Comparison of ENCODE assay signal across 28 cellular contexts in the genomic region with DNA sequence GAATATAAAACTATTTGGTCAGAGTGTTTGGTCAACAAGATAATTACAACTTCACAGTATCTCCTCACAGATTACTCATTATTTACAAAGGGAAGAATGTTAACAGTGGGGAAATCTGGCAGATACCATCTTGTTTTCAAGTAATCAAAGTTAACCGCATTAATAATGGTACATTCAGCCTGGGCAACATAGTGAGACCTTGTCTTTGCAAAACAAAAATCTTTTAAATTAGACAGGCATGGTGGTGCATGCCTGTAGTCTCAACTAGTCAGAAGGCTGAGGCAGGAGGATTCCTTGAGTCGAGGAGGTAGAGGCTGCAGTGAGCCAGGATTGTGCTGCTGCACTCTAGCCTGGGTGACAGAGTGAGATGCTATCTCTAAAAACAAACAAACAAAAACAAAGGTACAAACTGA.
DNase-seq lines count a peak whose midpoint lies in the region; ATAC-seq and TF ChIP-seq lines count a peak whose summit lies in the region.
"Had no signal": no experiment of that assay in that cellular context is flagged by ENCODE, and none has a peak within 500 bp of the region (broad histone marks: within the 10 kb centered on the region; RNA-seq: fewer than 3 reads in every experiment).

No MANE protein-coding gene starts in this region.

- H4K8ac ChIP-seq in IMR-90 (ENCODE audit: low read depth in 2 of 2, low read length in 2 of 2): no peak overlapping the region

- H3K9me1 ChIP-seq in IMR-90 (ENCODE audit: insufficient read depth, low read length): no peaks in the 10 kb centered on the region

- BruUV-seq in IMR-90 (replicated peaks; lab: Mats Ljungman, UMichigan) (no TSS peak), Panc1 (replicated peaks; lab: Mats Ljungman, UMichigan) (no TSS peak)

- H3K27ac ChIP-seq in IMR-90 (ENCODE audit: insufficient read depth, low read length): no peak overlapping the region
- no peak overlapping the region for H3K27ac ChIP-seq in Panc1 (ENCODE audit: low read length)
- H3K27ac ChIP-seq in CD8-positive, alpha-beta memory T cell (ENCODE audit: low read depth, low read length): no peak overlapping the region
- H3K27ac ChIP-seq: BLaER1 treated with 17β-estradiol and CSF1 and Interleukin-3, amounts not matched to agents 10 nM and 100 nM; body of pancreas; dorsolateral prefrontal cortex; HL-60 had no signal

- H3K27ac Mint-ChIP-seq in activated CD8-positive, alpha-beta memory T cell treated with anti-CD3 and anti-CD28 coated beads, Interleukin-2, amount 10 ng/mL, durations not matched to agents 7 days and 5 days: no peak overlapping the region
- H3K27ac Mint-ChIP-seq in CD8-positive, alpha-beta memory T cell: peak overlapping the region in 1 of 8 donors; percentile 25
- H3K27ac Mint-ChIP-seq: activated CD4-positive, alpha-beta T cell treated with anti-CD3 and anti-CD28 coated beads, Interleukin-2, amount 10 ng/mL, durations not matched to agents 24 days and 14 days; activated T-cell treated with anti-CD3 and anti-CD28 coated beads, Interleukin-2, amount 50 U/mL, for 24 hours; natural killer cell treated with Interleukin-12 subunit alpha and Interleukin-12 subunit beta and Interleukin-15 and Interleukin-18, amount 100 ng/mL, for 72 hours; stimulated activated naive CD8-positive, alpha-beta T cell treated with anti-CD3 and anti-CD28 coated beads, Interleukin-15, Interleukin-2, amounts not matched to agents 100 ng/mL and 50 ng/mL, for 24 hours had no signal

- H3K4me3 Mint-ChIP-seq in activated CD8-positive, alpha-beta memory T cell treated with anti-CD3 and anti-CD28 coated beads, Interleukin-2, amount 10 ng/mL, durations not matched to agents 7 days and 5 days: no peak overlapping the region
- no peak overlapping the region for H3K4me3 Mint-ChIP-seq in CD8-positive, alpha-beta memory T cell
- H3K4me3 Mint-ChIP-seq: activated CD4-positive, alpha-beta T cell treated with anti-CD3 and anti-CD28 coated beads, Interleukin-2, amount 10 ng/mL, durations not matched to agents 24 days and 14 days; activated T-cell treated with anti-CD3 and anti-CD28 coated beads, Interleukin-2, amount 50 U/mL, for 24 hours; natural killer cell treated with Interleukin-12 subunit alpha and Interleukin-12 subunit beta and Interleukin-15 and Interleukin-18, amount 100 ng/mL, for 72 hours; stimulated activated naive CD8-positive, alpha-beta T cell treated with anti-CD3 and anti-CD28 coated beads, Interleukin-15, Interleukin-2, amounts not matched to agents 100 ng/mL and 50 ng/mL, for 24 hours had no signal

- no peak overlapping the region for H3K4me2 ChIP-seq in IMR-90 (ENCODE audit: low read depth, low read length)
- H3K4me2 ChIP-seq: BLaER1 treated with 17β-estradiol and CSF1 and Interleukin-3, amounts not matched to agents 10 nM and 100 nM had no signal

- no peak overlapping the region for H2BK120ac ChIP-seq in IMR-90 (ENCODE audit: low read depth, low read length)

- H4K91ac ChIP-seq in IMR-90 (ENCODE audit: insufficient read depth, low read depth, low read length): no peak overlapping the region

- H3K4me3 ChIP-seq in AG10803 (ENCODE audit: low read length) (no peak overlapping the region), IMR-90 (ENCODE audit: insufficient read depth, low read depth, low read length) (no peak overlapping the region), Panc1 (ENCODE audit: low read depth in 2 of 2, low read length in 2 of 2) (no peak overlapping the region), fibroblast of villous mesenchyme (ENCODE audit: low read depth, low read length) (no peak overlapping the region)
- H3K4me3 ChIP-seq in CD8-positive, alpha-beta memory T cell (ENCODE audit: low read length): no peak overlapping the region
- H3K4me3 ChIP-seq: BLaER1 treated with 17β-estradiol and CSF1 and Interleukin-3, amounts not matched to agents 10 nM and 100 nM; body of pancreas; dorsolateral prefrontal cortex had no signal

- TF ChIP-seq POLR2A in IMR-90 (IDR thresholded peaks at IDR 0.05; ENCODE audit: low read depth, low read length): no peak

- peaks cover 25% of the 10 kb centered on the region for H3K36me3 Mint-ChIP-seq in activated CD8-positive, alpha-beta memory T cell treated with anti-CD3 and anti-CD28 coated beads, Interleukin-2, amount 10 ng/mL, durations not matched to agents 7 days and 5 days
- peaks cover 11 to 35% (median 11%) of the 10 kb centered on the region in 3 donors for H3K36me3 Mint-ChIP-seq in CD8-positive, alpha-beta memory T cell

- H3K4ac ChIP-seq in IMR-90 (ENCODE audit: low read depth, low read length): no peak overlapping the region

- DNase-seq in AG10803 (ENCODE audit: low read depth): peak; percentile 4
- peak; percentile 9 for DNase-seq in IMR-90
- DNase-seq in Panc1 (ENCODE audit: low read depth, low spot score): peak; percentile 71
- DNase-seq in fibroblast of villous mesenchyme (ENCODE audit: low read depth): peak; percentile 77
- DNase-seq in activated CD8-positive, alpha-beta memory T cell treated with anti-CD3 and anti-CD28 coated beads, Interleukin-2, amount 10 ng/mL, durations not matched to agents 7 days and 5 days: no peak
- no peak for DNase-seq in GF-D8 (lab: John Stamatoyannopoulos, UW)
- DNase-seq in stimulated activated naive CD4-positive, alpha-beta T cell (lab: John Stamatoyannopoulos, UW): no peak
- DNase-seq in CD8-positive, alpha-beta memory T cell: no peak
- DNase-seq: ACHN; activated CD4-positive, alpha-beta T cell treated with anti-CD3 and anti-CD28 coated beads, Interleukin-2, amount 10 ng/mL, durations not matched to agents 24 days and 14 days; activated T-cell treated with anti-CD3 and anti-CD28 coated beads, Interleukin-2, amount 50 U/mL, for 24 hours; body of pancreas; cerebellar nuclear complex; COR-L47; DMS79; dorsolateral prefrontal cortex; Kasumi-1; kidney; NCI-H1048; NCI-H187 treated with DMSO at 0.1 percent for 48 hours; NCI-H2227 treated with DMSO at 0.1 percent for 48 hours; NCI-H526 treated with DMSO at 0.1 percent for 48 hours had no signal

- H3K4me1 ChIP-seq in IMR-90 (ENCODE audit: control insufficient read depth, insufficient read depth, low read length): peaks cover 2% of the 10 kb centered on the region; the same call in 1 of the 2 replicates
- H3K4me1 ChIP-seq in Panc1 (ENCODE audit: control insufficient read depth, insufficient read depth, low read length): peaks cover 16% of the 10 kb centered on the region
- H3K4me1 ChIP-seq in CD8-positive, alpha-beta memory T cell (ENCODE audit: insufficient read depth, low read length): no peaks in the 10 kb centered on the region
- H3K4me1 ChIP-seq: BLaER1 treated with 17β-estradiol and CSF1 and Interleukin-3, amounts not matched to agents 10 nM and 100 nM; body of pancreas had no signal

- intact Hi-C loops in IMR-90 (cut with micrococcal nuclease): no loop called here
- intact Hi-C loops in Panc1 (cut with micrococcal nuclease; ENCODE audit: unreplicated experiment): no loop called here

- H2AFZ ChIP-seq in IMR-90 (replicated peaks; ENCODE audit: low read length, poor library complexity): no peak overlapping the region

- H3K14ac ChIP-seq in IMR-90 (replicated peaks; ENCODE audit: low read depth, low read length): no peak overlapping the region

- 100% methylated on average over 1 of the region's 2 CpGs; no CpG with 5 or more reads in 1 of the 2 experiments for WGBS in IMR-90 (ENCODE audit: extremely low coverage in 2 of 2, insufficient read length in 1 of 2), 2 experiments

- H3K9me3 ChIP-seq in IMR-90 (ENCODE audit: control insufficient read depth, insufficient read depth, low read length) (peaks cover 3% of the 10 kb centered on the region; the same call in 1 of the 2 replicates), Panc1 (ENCODE audit: control insufficient read depth, insufficient read depth, low read depth, low read length) (peaks cover 22% of the 10 kb centered on the region; the same call in 1 of the 2 replicates)
- H3K9me3 ChIP-seq in CD8-positive, alpha-beta memory T cell (ENCODE audit: low read length): no peaks in the 10 kb centered on the region

- H3K4me1 Mint-ChIP-seq in activated CD8-positive, alpha-beta memory T cell treated with anti-CD3 and anti-CD28 coated beads, Interleukin-2, amount 10 ng/mL, durations not matched to agents 7 days and 5 days: no peaks in the 10 kb centered on the region
- H3K4me1 Mint-ChIP-seq in CD8-positive, alpha-beta memory T cell: no peaks in the 10 kb centered on the region
- H3K4me1 Mint-ChIP-seq: activated CD4-positive, alpha-beta T cell treated with anti-CD3 and anti-CD28 coated beads, Interleukin-2, amount 10 ng/mL, durations not matched to agents 24 days and 14 days had no signal

- H2BK5ac ChIP-seq in IMR-90 (ENCODE audit: low read depth, low read length, poor library complexity, severe bottlenecking): no peak overlapping the region

- TF ChIP-seq CTCF in AG10803 (conservative IDR thresholded peaks at IDR 0.05; ENCODE audit: low read length): no peak
- TF ChIP-seq CTCF in IMR-90 (conservative IDR thresholded peaks at IDR 0.05; ENCODE audit: low read depth, low read length): no peak
- TF ChIP-seq CTCF in Panc1 (IDR thresholded peaks at IDR 0.05): no peak
- no peak for TF ChIP-seq CTCF in fibroblast of villous mesenchyme (IDR thresholded peaks at IDR 0.05; ENCODE audit: insufficient read depth, low read depth, low read length)

- no peak overlapping the region for H2BK15ac ChIP-seq in IMR-90 (ENCODE audit: low read depth, low read length)

- dilution Hi-C loops in IMR-90 (cut with HindIII; ENCODE audit: low sequenced_read_pairs, unreplicated experiment): no loop called here

- H4K20me1 ChIP-seq in IMR-90 (ENCODE audit: insufficient read depth, low read length): no peaks in the 10 kb centered on the region

- H3K56ac ChIP-seq in IMR-90 (ENCODE audit: extremely low read depth, insufficient read depth, low read length): no peak overlapping the region

- H3K23ac ChIP-seq in IMR-90 (ENCODE audit: low read depth, low read length): no peak overlapping the region

- POLR2A ChIA-PET in IMR-90 (lab: Charles Lee; ENCODE audit: unreplicated experiment): no interaction called here
- POLR2A ChIA-PET in Panc1 (lab: Charles Lee): no interaction called here
- POLR2A ChIA-PET in CD8-positive, alpha-beta memory T cell (lab: Charles Lee): no interaction called here

- H3K27me3 Mint-ChIP-seq in activated CD8-positive, alpha-beta memory T cell treated with anti-CD3 and anti-CD28 coated beads, Interleukin-2, amount 10 ng/mL, durations not matched to agents 7 days and 5 days: no peaks in the 10 kb centered on the region
- H3K27me3 Mint-ChIP-seq in CD8-positive, alpha-beta memory T cell: peaks cover 0 to 1% of the 10 kb centered on the region in 2 donors
- H3K27me3 Mint-ChIP-seq: activated T-cell treated with anti-CD3 and anti-CD28 coated beads, Interleukin-2, amount 50 U/mL, for 24 hours; natural killer cell treated with Interleukin-12 subunit alpha and Interleukin-12 subunit beta and Interleukin-15 and Interleukin-18, amount 100 ng/mL, for 72 hours; stimulated activated naive CD8-positive, alpha-beta T cell treated with anti-CD3 and anti-CD28 coated beads, Interleukin-15, Interleukin-2, amounts not matched to agents 100 ng/mL and 50 ng/mL, for 24 hours had no signal

- in situ Hi-C loops in IMR-90 (cut with MboI; ENCODE audit: low sequenced_read_pairs) (no loop called here), Panc1 (cut with HindIII; ENCODE audit: low pct_unique_long_range_greater_than_20kb, low sequenced_read_pairs) (no loop called here)

- H3K27me3 ChIP-seq in IMR-90 (ENCODE audit: control insufficient read depth, insufficient read depth, low read length) (no peaks in the 10 kb centered on the region), Panc1 (ENCODE audit: control insufficient read depth, insufficient read depth, low read length) (no peaks in the 10 kb centered on the region)
- H3K27me3 ChIP-seq in CD8-positive, alpha-beta memory T cell (ENCODE audit: insufficient read depth, low read length, poor library complexity, severe bottlenecking): no peaks in the 10 kb centered on the region
- H3K27me3 ChIP-seq: BLaER1 treated with 17β-estradiol and CSF1 and Interleukin-3, amounts not matched to agents 10 nM and 100 nM; body of pancreas; dorsolateral prefrontal cortex had no signal

- CTCF ChIA-PET in IMR-90 (lab: Yijun Ruan, JAX): interaction anchor here (1.1 kb wide), 1 partner anchor 19 kb away, joined by 4 read pairs; no protein-coding TSS in a partner anchor
- CTCF ChIA-PET in Panc1 (lab: Charles Lee): interaction anchor here (1.3 kb wide), 1 partner anchor 19 kb away, joined by 3 read pairs; no protein-coding TSS in a partner anchor
- CTCF ChIA-PET in activated CD8-positive, alpha-beta memory T cell treated with anti-CD3 and anti-CD28 coated beads, Interleukin-2, amount 10 ng/mL, durations not matched to agents 7 days and 5 days (lab: Charles Lee): no interaction called here
- CTCF ChIA-PET in CD8-positive, alpha-beta memory T cell (lab: Charles Lee): no interaction called here

- H2AK9ac ChIP-seq in IMR-90 (replicated peaks; ENCODE audit: low read depth, low read length, poor library complexity): no peak overlapping the region

- H2AK5ac ChIP-seq in IMR-90 (ENCODE audit: low read depth, low read length): no peak overlapping the region

- no peak overlapping the region for H4K5ac ChIP-seq in IMR-90 (ENCODE audit: low read depth, low read length)

- peaks cover 9% of the 10 kb centered on the region for H3K9me3 Mint-ChIP-seq in activated CD8-positive, alpha-beta memory T cell treated with anti-CD3 and anti-CD28 coated beads, Interleukin-2, amount 10 ng/mL, durations not matched to agents 7 days and 5 days (ENCODE audit: low read depth)
- H3K9me3 Mint-ChIP-seq in CD8-positive, alpha-beta memory T cell: peaks cover 6 to 28% (median 12%) of the 10 kb centered on the region in 5 donors

- no peak for TF ChIP-seq RAD21 in IMR-90 (IDR thresholded peaks at IDR 0.05; ENCODE audit: low read length)

- H3K79me1 ChIP-seq in IMR-90 (ENCODE audit: low read depth in 1 of 2, low read length in 2 of 2): no peaks in the 10 kb centered on the region

- H2BK20ac ChIP-seq in IMR-90 (ENCODE audit: low read depth, low read length): no peak overlapping the region

- ATAC-seq in IMR-90 (ENCODE audit: low read depth): peak; percentile 37
- peak; percentile 97 for ATAC-seq in Panc1
- ATAC-seq in activated CD8-positive, alpha-beta memory T cell treated with anti-CD3 and anti-CD28 coated beads, Interleukin-2, amount 10 ng/mL, durations not matched to agents 7 days and 5 days: no peak
- ATAC-seq: body of pancreas; natural killer cell treated with Interleukin-12 subunit alpha and Interleukin-12 subunit beta and Interleukin-15 and Interleukin-18, amount 100 ng/mL, for 72 hours; Right ventricle myocardium inferior; SK-N-SH treated with all-trans-retinoic acid at 6 μM for 48 hours had no signal

- H3K36me3 ChIP-seq in IMR-90 (ENCODE audit: control insufficient read depth, insufficient read depth, low read length): no peaks in the 10 kb centered on the region
- no peaks in the 10 kb centered on the region for H3K36me3 ChIP-seq in Panc1 (ENCODE audit: control insufficient read depth, insufficient read depth, low read length)
- H3K36me3 ChIP-seq in CD8-positive, alpha-beta memory T cell (ENCODE audit: insufficient read depth, low read length): no peaks in the 10 kb centered on the region

- H3K9ac ChIP-seq in IMR-90 (ENCODE audit: low read depth, low read length): no peak overlapping the region
- H3K9ac ChIP-seq: BLaER1 treated with 17β-estradiol and CSF1 and Interleukin-3, amounts not matched to agents 10 nM and 100 nM had no signal

- no peak overlapping the region for H3K18ac ChIP-seq in IMR-90 (ENCODE audit: low read depth, low read length)

Comparison
In these comparisons a context has a peak if more than half of its experiments do, and no peak if none do; other contexts are left out.
1. DNase-seq: peak in AG10803 (single experiment), IMR-90 (single experiment), Panc1 (single experiment) and fibroblast of villous mesenchyme (single experiment); none in activated CD8-positive, alpha-beta memory T cell treated with anti-CD3 and anti-CD28 coated beads, Interleukin-2, amount 10 ng/mL, durations not matched to agents 7 days and 5 days (single experiment), GF-D8 (single experiment), stimulated activated naive CD4-positive, alpha-beta T cell (0 of 6) and CD8-positive, alpha-beta memory T cell (0 of 5).
2. CTCF ChIA-PET loops: an anchor here in IMR-90 (1.1 kb wide) and Panc1 (1.3 kb wide); none called in activated CD8-positive, alpha-beta memory T cell treated with anti-CD3 and anti-CD28 coated beads, Interleukin-2, amount 10 ng/mL, durations not matched to agents 7 days and 5 days and CD8-positive, alpha-beta memory T cell.